12 cellular contexts compared by ENCODE assay signal in genomic region chr1:70387507-70387906, GRCh38. TPM values are rescaled to one million over a fixed set of nuclear protein-coding genes. Genes with fewer than 3 reads are reported as not detected.
DNase-seq lines count a peak whose midpoint lies in the region; ATAC-seq and TF ChIP-seq lines count a peak whose summit lies in the region.
"Had no signal": no experiment of that assay in that cellular context is flagged by ENCODE, and none has a peak within 500 bp of the region (broad histone marks: within the 10 kb centered on the region; RNA-seq: fewer than 3 reads in every experiment).

No MANE protein-coding gene starts in this region.

- H3K9me3 Mint-ChIP-seq in GM23338 (no peaks in the 10 kb centered on the region), immature natural killer cell (no peaks in the 10 kb centered on the region)
- H3K9me3 Mint-ChIP-seq: CD8-positive, alpha-beta T cell; H9 had no signal

- H3K36me3 ChIP-seq in GM23338 (ENCODE audit: insufficient read depth) = no peaks in the 10 kb centered on the region
- no peaks in the 10 kb centered on the region for H3K36me3 ChIP-seq in SJCRH30
- H3K36me3 ChIP-seq: BLaER1 treated with 17β-estradiol and CSF1 and Interleukin-3, amounts not matched to agents 10 nM and 100 nM had no signal

- H2AFZ ChIP-seq in GM23338 = peak overlapping the region; percentile 89; the same call in 1 of the 2 replicates

- H3K4me3 ChIP-seq in GM23338 (no peak overlapping the region), SJCRH30 (no peak overlapping the region)
- H3K4me3 ChIP-seq: BLaER1 treated with 17β-estradiol and CSF1 and Interleukin-3, amounts not matched to agents 10 nM and 100 nM had no signal

- H3K4me1 ChIP-seq in GM23338 (ENCODE audit: insufficient read depth) (no peaks in the 10 kb centered on the region), SJCRH30 (no peaks in the 10 kb centered on the region)

- no peaks in the 10 kb centered on the region for H4K20me1 ChIP-seq in GM23338 (replicated peaks; ENCODE audit: insufficient read depth)
- H4K20me1 ChIP-seq: BLaER1 treated with 17β-estradiol and CSF1 and Interleukin-3, amounts not matched to agents 10 nM and 100 nM had no signal

- H3K27me3 ChIP-seq in GM23338 (ENCODE audit: insufficient read depth) (no peaks in the 10 kb centered on the region), SJCRH30 (no peaks in the 10 kb centered on the region)
- H3K27me3 ChIP-seq: BLaER1 treated with 17β-estradiol and CSF1 and Interleukin-3, amounts not matched to agents 10 nM and 100 nM had no signal

- H3K27me3 Mint-ChIP-seq in GM23338 (ENCODE audit: insufficient read depth, low read depth, poor library complexity) (peaks cover 2% of the 10 kb centered on the region), immature natural killer cell (ENCODE audit: low read depth in 3 of 3) (peaks cover 0 to 2% (median 0%) of the 10 kb centered on the region in 3 donors)

- H3K4me3 Mint-ChIP-seq in GM23338 (no peak overlapping the region), immature natural killer cell (no peak overlapping the region)
- H3K4me3 Mint-ChIP-seq: B cell; CD8-positive, alpha-beta T cell; H9 had no signal

- intact Hi-C loops in left colon (cut with DNase I, micrococcal nuclease) = no loop called here

- no peaks in the 10 kb centered on the region for H3F3A ChIP-seq in GM23338 (replicated peaks; ENCODE audit: low read depth)

- H3K9me2 ChIP-seq in GM23338 (ENCODE audit: insufficient read depth) = no peaks in the 10 kb centered on the region

- no peak overlapping the region for H3K4me2 ChIP-seq in GM23338
- H3K4me2 ChIP-seq: BLaER1 treated with 17β-estradiol and CSF1 and Interleukin-3, amounts not matched to agents 10 nM and 100 nM had no signal

- H3K27ac ChIP-seq in GM23338 (ENCODE audit: low read depth) = no peak overlapping the region
- H3K27ac ChIP-seq in SJCRH30 = no peak overlapping the region
- H3K27ac ChIP-seq: BLaER1 treated with 17β-estradiol and CSF1 and Interleukin-3, amounts not matched to agents 10 nM and 100 nM had no signal

- H3K4me1 Mint-ChIP-seq in GM23338 = no peaks in the 10 kb centered on the region
- H3K4me1 Mint-ChIP-seq in immature natural killer cell = no peaks in the 10 kb centered on the region
- H3K4me1 Mint-ChIP-seq: B cell, H9 had no signal

- no peaks in the 10 kb centered on the region for H3K36me3 Mint-ChIP-seq in GM23338 (ENCODE audit: low read depth)
- H3K36me3 Mint-ChIP-seq in immature natural killer cell = no peaks in the 10 kb centered on the region
- H3K36me3 Mint-ChIP-seq: CD8-positive, alpha-beta T cell had no signal

- H3K9me3 ChIP-seq in SJCRH30 (replicated peaks) = no peaks in the 10 kb centered on the region
- H3K9me3 ChIP-seq: BLaER1 treated with 17β-estradiol and CSF1 and Interleukin-3, amounts not matched to agents 10 nM and 100 nM had no signal

- ATAC-seq in GM23338 = no peak
- peak; percentile 59 for ATAC-seq in left colon
- ATAC-seq in GM21825 (IDR thresholded peaks at IDR 0.05; ENCODE audit: unreplicated experiment) = no peak
- ATAC-seq: CD8-positive, alpha-beta T cell had no signal

- no peak overlapping the region for H3K27ac Mint-ChIP-seq in GM23338
- no peak overlapping the region for H3K27ac Mint-ChIP-seq in immature natural killer cell
- H3K27ac Mint-ChIP-seq: B cell; CD8-positive, alpha-beta T cell; H9 had no signal

- DNase-seq in GM23338 (ENCODE audit: low spot score) = no peak
- peak; percentile 26 to 48 for DNase-seq in SJCRH30
- DNase-seq in left colon = no peak
- DNase-seq in immature natural killer cell = no peak
- DNase-seq in DMS153 (lab: John Stamatoyannopoulos, UW) = no peak
- DNase-seq: Calu3; CD8-positive, alpha-beta T cell; GDM1; H9 had no signal

- no peaks in the 10 kb centered on the region for H3K79me2 ChIP-seq in GM23338 (replicated peaks; ENCODE audit: insufficient read depth)

- no peak for TF ChIP-seq CTCF in GM23338 (conservative IDR thresholded peaks at IDR 0.05; ENCODE audit: low read depth in 2 of 2)

TF ChIP-seq in GM23338, 12 proteins besides CTCF, POLR2A, EP300 and RAD21:
- TF ChIP-seq NANOG (IDR thresholded peaks at IDR 0.05; ENCODE audit: borderline replicate concordance) = no peak
- no peak for TF ChIP-seq EZH2phosphoT487 (IDR thresholded peaks at IDR 0.05; ENCODE audit: unreplicated experiment)
- TF ChIP-seq, protein P1, sequence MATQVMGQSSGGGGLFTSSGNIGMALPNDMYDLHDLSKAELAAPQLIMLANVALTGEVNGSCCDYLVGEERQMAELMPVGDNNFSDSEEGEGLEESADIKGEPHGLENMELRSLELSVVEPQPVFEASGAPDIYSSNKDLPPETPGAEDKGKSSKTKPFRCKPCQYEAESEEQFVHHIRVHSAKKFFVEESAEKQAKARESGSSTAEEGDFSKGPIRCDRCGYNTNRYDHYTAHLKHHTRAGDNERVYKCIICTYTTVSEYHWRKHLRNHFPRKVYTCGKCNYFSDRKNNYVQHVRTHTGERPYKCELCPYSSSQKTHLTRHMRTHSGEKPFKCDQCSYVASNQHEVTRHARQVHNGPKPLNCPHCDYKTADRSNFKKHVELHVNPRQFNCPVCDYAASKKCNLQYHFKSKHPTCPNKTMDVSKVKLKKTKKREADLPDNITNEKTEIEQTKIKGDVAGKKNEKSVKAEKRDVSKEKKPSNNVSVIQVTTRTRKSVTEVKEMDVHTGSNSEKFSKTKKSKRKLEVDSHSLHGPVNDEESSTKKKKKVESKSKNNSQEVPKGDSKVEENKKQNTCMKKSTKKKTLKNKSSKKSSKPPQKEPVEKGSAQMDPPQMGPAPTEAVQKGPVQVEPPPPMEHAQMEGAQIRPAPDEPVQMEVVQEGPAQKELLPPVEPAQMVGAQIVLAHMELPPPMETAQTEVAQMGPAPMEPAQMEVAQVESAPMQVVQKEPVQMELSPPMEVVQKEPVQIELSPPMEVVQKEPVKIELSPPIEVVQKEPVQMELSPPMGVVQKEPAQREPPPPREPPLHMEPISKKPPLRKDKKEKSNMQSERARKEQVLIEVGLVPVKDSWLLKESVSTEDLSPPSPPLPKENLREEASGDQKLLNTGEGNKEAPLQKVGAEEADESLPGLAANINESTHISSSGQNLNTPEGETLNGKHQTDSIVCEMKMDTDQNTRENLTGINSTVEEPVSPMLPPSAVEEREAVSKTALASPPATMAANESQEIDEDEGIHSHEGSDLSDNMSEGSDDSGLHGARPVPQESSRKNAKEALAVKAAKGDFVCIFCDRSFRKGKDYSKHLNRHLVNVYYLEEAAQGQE (IDR thresholded peaks at IDR 0.05; ENCODE audit: unreplicated experiment) = no peak
- no peak for TF ChIP-seq STAT1 (IDR thresholded peaks at IDR 0.05; ENCODE audit: unreplicated experiment)

RNA-seq across cellular contexts. Expression of gene CTH, which starts 23.6 kb away (rescaled TPM):
- total RNA-seq in GM23338 (2014; rRNA removed; shearing (Covaris generic)) = 34.3 and 35.9 TPM in 2 replicates
- 25.3 and 31.0 TPM in 2 replicates for polyA plus RNA-seq in GM23338 (2016; fragmentation: Nextera tagmentation; extraction: Ambion mirVana)
- total RNA-seq in SJCRH30 (2014; rRNA removed; shearing (Covaris generic)) = 2.8 and 3.5 TPM in 2 replicates
- 1 to 10 TPM; 6.4 to 9.1 TPM for total RNA-seq in left colon
- 1 to 10 TPM in 1 of 3 donors, under 1 TPM in 1, not detected in 1; 0.28 to 1.2 TPM for polyA plus RNA-seq in immature natural killer cell

RNA-seq across cellular contexts. Expression of gene ANKRD13C, which starts 33.0 kb away (rescaled TPM):
- total RNA-seq in GM23338 (2014; rRNA removed; shearing (Covaris generic)) = 22.6 and 32.5 TPM in 2 replicates
- polyA plus RNA-seq in GM23338 (2016; fragmentation: Nextera tagmentation; extraction: Ambion mirVana) (10.4 and 12.3 TPM in 2 replicates), immature natural killer cell (10 to 100 TPM in 1 of 3 donors, 1 to 10 TPM in 2; 7.0 to 14.6 (median 8.3) TPM)
- 19.9 and 21.3 TPM in 2 replicates for total RNA-seq in SJCRH30 (2014; rRNA removed; shearing (Covaris generic))
- 10 to 100 TPM; 23.2 to 23.6 TPM for total RNA-seq in left colon

Comparison
In these comparisons a context has a peak if more than half of its experiments do, and no peak if none do; other contexts are left out.
1. DNase-seq: peak in SJCRH30 (2 of 2); none in GM23338 (single experiment), left colon (0 of 2), immature natural killer cell (0 of 3) and DMS153 (single experiment).